Comparison of ENCODE assay signal across 27 cellular contexts in the genomic region with DNA sequence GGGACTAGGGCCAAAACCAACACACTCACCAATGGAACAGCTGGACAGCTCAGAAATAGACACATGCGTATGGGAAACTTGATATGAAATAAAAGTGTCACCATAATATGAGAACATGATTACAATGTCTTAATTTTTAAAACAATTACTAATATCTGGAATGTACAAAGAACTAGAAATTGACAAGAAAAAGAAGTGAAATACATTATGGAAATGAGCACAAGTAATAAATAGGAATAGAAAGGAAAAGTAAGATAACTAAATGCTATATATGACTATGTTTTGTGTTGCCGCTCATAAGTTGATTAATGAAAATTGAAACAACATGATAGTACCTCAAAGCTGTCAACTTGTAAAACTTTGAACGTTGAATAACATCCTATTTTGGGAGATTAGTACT.
DNase-seq lines count a peak whose midpoint lies in the region; ATAC-seq and TF ChIP-seq lines count a peak whose summit lies in the region.
"Had no signal": no experiment of that assay in that cellular context is flagged by ENCODE, and none has a peak within 500 bp of the region (broad histone marks: within the 10 kb centered on the region; RNA-seq: fewer than 3 reads in every experiment).

No MANE protein-coding gene starts in this region.

- H3K4me3 ChIP-seq in upper lobe of left lung (no peak overlapping the region), endodermal cell (ENCODE audit: low read length) (no peak overlapping the region)
- H3K4me3 ChIP-seq: left lung, MG63, pancreas, right lobe of liver, SK-N-MC, transverse colon had no signal

- no peaks in the 10 kb centered on the region for H3K27me3 Mint-ChIP-seq in endodermal cell (ENCODE audit: insufficient read depth)
- H3K27me3 Mint-ChIP-seq: activated T-helper 17 cell treated with anti-CD3 and anti-CD28 coated beads, Interleukin-2, amount 50 U/mL, for 72 hours had no signal

- 79 to 90% methylated on average over 3 of the region's 3 CpGs for WGBS in upper lobe of left lung, 2 donors
- WGBS in endodermal cell (ENCODE audit: insufficient coverage in 1 of 2, insufficient read length in 1 of 2), 2 experiments: 93 to 100% methylated on average over 1 to 3 of the region's 3 CpGs

- DNase-seq in GM10266 (ENCODE audit: extremely low spot score) (peak; percentile 5), upper lobe of left lung (no peak), NCI-H2227 (lab: John Stamatoyannopoulos, UW; ENCODE audit: unreplicated experiment) (no peak), foreskin melanocyte (no peak), endodermal cell (no peak)
- DNase-seq: 8988T; CD8-positive, alpha-beta memory T cell; cerebellar nuclear complex; DMS53; GF-D8; left lung; MG63; natural killer cell; NCI-H146; NCI-H69; pancreas; right lobe of liver; RPMI8226; transverse colon had no signal

- H3K4me1 ChIP-seq in upper lobe of left lung: no peaks in the 10 kb centered on the region
- H3K4me1 ChIP-seq in endodermal cell (ENCODE audit: control insufficient read depth, insufficient read depth, low read length): no peaks in the 10 kb centered on the region
- H3K4me1 ChIP-seq: left lung, pancreas, right lobe of liver, transverse colon had no signal

- H3K9me3 ChIP-seq in upper lobe of left lung (no peaks in the 10 kb centered on the region), endodermal cell (ENCODE audit: control insufficient read depth, low read length) (no peaks in the 10 kb centered on the region)
- H3K9me3 ChIP-seq: left lung, MG63, pancreas, right lobe of liver, transverse colon had no signal

- no peaks in the 10 kb centered on the region for H3K36me3 Mint-ChIP-seq in endodermal cell (ENCODE audit: low read depth)
- H3K36me3 Mint-ChIP-seq: CD8-positive, alpha-beta memory T cell; mesothelial cell of epicardium had no signal

- TF ChIP-seq POLR2A in upper lobe of left lung (IDR thresholded peaks at IDR 0.05): no peak

- no peak for TF ChIP-seq CTCF in GM10266 (IDR thresholded peaks at IDR 0.05; ENCODE audit: control insufficient read depth, insufficient read depth, low read depth, missing control alignments)
- TF ChIP-seq CTCF in upper lobe of left lung (IDR thresholded peaks at IDR 0.05): no peak
- TF ChIP-seq CTCF in endodermal cell (conservative IDR thresholded peaks at IDR 0.05): no peak

- no peak for TF ChIP-seq EP300 in upper lobe of left lung (IDR thresholded peaks at IDR 0.05)

- no peak overlapping the region for H3K27ac ChIP-seq in upper lobe of left lung
- H3K27ac ChIP-seq in endodermal cell (ENCODE audit: low read depth, low read length): no peak overlapping the region
- H3K27ac ChIP-seq: epithelial cell of prostate, left lung, pancreas, right lobe of liver, SK-N-MC, transverse colon, VCaP had no signal

- no peak overlapping the region for H3K27ac Mint-ChIP-seq in endodermal cell
- H3K27ac Mint-ChIP-seq: activated T-helper 17 cell treated with anti-CD3 and anti-CD28 coated beads, Interleukin-2, amount 50 U/mL, for 72 hours; CD8-positive, alpha-beta memory T cell; mesothelial cell of epicardium; natural killer cell had no signal

- H3K9me3 Mint-ChIP-seq in endodermal cell: peaks cover 1% of the 10 kb centered on the region
- H3K9me3 Mint-ChIP-seq: mesothelial cell of epicardium, natural killer cell had no signal

- ATAC-seq in GM18870 (IDR thresholded peaks at IDR 0.05; ENCODE audit: unreplicated experiment): peak; percentile 66
- peak; percentile 82 for ATAC-seq in HG02623 (IDR thresholded peaks at IDR 0.05; ENCODE audit: unreplicated experiment)
- peak; percentile 65 for ATAC-seq in HG03342 (IDR thresholded peaks at IDR 0.05; ENCODE audit: unreplicated experiment)
- ATAC-seq in upper lobe of left lung (ENCODE audit: low FRiP score in 2 of 2): no peak
- ATAC-seq: activated T-helper 17 cell treated with anti-CD3 and anti-CD28 coated beads, Interleukin-2, amount 50 U/mL, for 72 hours; left lung; natural killer cell; pancreas; right lobe of liver had no signal

- H3K36me3 ChIP-seq in upper lobe of left lung: no peaks in the 10 kb centered on the region
- no peaks in the 10 kb centered on the region for H3K36me3 ChIP-seq in endodermal cell (ENCODE audit: control insufficient read depth, insufficient read depth, low read length)
- H3K36me3 ChIP-seq: left lung, MG63, pancreas, right lobe of liver, transverse colon had no signal

- no peak overlapping the region for H3K4me3 Mint-ChIP-seq in endodermal cell
- H3K4me3 Mint-ChIP-seq: activated T-helper 17 cell treated with anti-CD3 and anti-CD28 coated beads, Interleukin-2, amount 50 U/mL, for 72 hours; CD8-positive, alpha-beta memory T cell; mesothelial cell of epicardium; natural killer cell had no signal

- H3K27me3 ChIP-seq in upper lobe of left lung (no peaks in the 10 kb centered on the region), endodermal cell (ENCODE audit: control insufficient read depth, insufficient read depth, low read length, poor library complexity, severe bottlenecking) (no peaks in the 10 kb centered on the region)
- H3K27me3 ChIP-seq: left lung, MG63, pancreas, right lobe of liver, transverse colon had no signal

- no peak overlapping the region for H3K9ac ChIP-seq in endodermal cell (ENCODE audit: extremely low read depth, low read length, poor library complexity, severe bottlenecking)

- H3K4me1 Mint-ChIP-seq in endodermal cell: peaks cover 8% of the 10 kb centered on the region
- H3K4me1 Mint-ChIP-seq: activated T-helper 17 cell treated with anti-CD3 and anti-CD28 coated beads, Interleukin-2, amount 50 U/mL, for 72 hours; CD8-positive, alpha-beta memory T cell had no signal

Comparison
In these comparisons a context has a peak if more than half of its experiments do, and no peak if none do; other contexts are left out.
1. ATAC-seq: peak in GM18870 (single experiment), HG02623 (single experiment) and HG03342 (single experiment); none in upper lobe of left lung (0 of 2).